ENCODE assay signal across 11 cellular contexts in genomic region chr17:38894276-38894675, GRCh38. TPM values are rescaled to one million over a fixed set of nuclear protein-coding genes. Genes with fewer than 3 reads are reported as not detected.
A peak's percentile ranks its signal among the peaks of the same experiment; 100 is the strongest.
DNase-seq lines count a peak whose midpoint lies in the region; ATAC-seq and TF ChIP-seq lines count a peak whose summit lies in the region.
"Had no signal": no experiment of that assay in that cellular context is flagged by ENCODE, and none has a peak within 500 bp of the region (broad histone marks: within the 10 kb centered on the region; RNA-seq: fewer than 3 reads in every experiment).

No MANE protein-coding gene starts in this region.

- H2BK12ac ChIP-seq in neuronal stem cell (ENCODE audit: low read length), result no peak overlapping the region

- H3K4me3 Mint-ChIP-seq in stimulated activated naive CD8-positive, alpha-beta T cell treated with anti-CD3 and anti-CD28 coated beads, Interleukin-15, Interleukin-2, amounts not matched to agents 100 ng/mL and 50 ng/mL, for 24 hours, result no peak overlapping the region
- no peak overlapping the region for H3K4me3 Mint-ChIP-seq in brain

- H3K27ac ChIP-seq in neuronal stem cell (replicated peaks; ENCODE audit: low read length), result no peak overlapping the region
- no peak overlapping the region for H3K27ac ChIP-seq in Karpas-422 (ENCODE audit: low read length)

- H3K4me2 ChIP-seq in neuronal stem cell (ENCODE audit: insufficient read depth, low read length, poor library complexity, severe bottlenecking) (no peak overlapping the region), Karpas-422 (ENCODE audit: low read depth, low read length, poor library complexity, severe bottlenecking) (no peak overlapping the region)

- no CpG with 5 or more reads among the region's 7 CpGs for WGBS in neuronal stem cell (ENCODE audit: extremely low coverage in 2 of 2, insufficient read length in 2 of 2, insufficient replicate concordance in 1 of 2), 2 donors

- H3K36me3 ChIP-seq in neuronal stem cell (replicated peaks in 1 of 2; ENCODE audit: control insufficient read depth in 2 of 2, insufficient read depth in 2 of 2, low read length in 2 of 2), result peaks cover 9 to 86% of the 10 kb centered on the region in 2 donors
- peaks cover 23% of the 10 kb centered on the region; the same call in 1 of the 2 replicates for H3K36me3 ChIP-seq in Karpas-422 (ENCODE audit: insufficient read depth, low read length)

- H3K79me2 ChIP-seq in Karpas-422 (ENCODE audit: low read length), result peaks cover under 1% of the 10 kb centered on the region; the same call in 1 of the 2 replicates

- H2AFZ ChIP-seq in neuronal stem cell (ENCODE audit: low read length) (no peak overlapping the region), Karpas-422 (ENCODE audit: low read length) (no peak overlapping the region)

- H3K79me1 ChIP-seq in neuronal stem cell (ENCODE audit: low read depth, low read length), result peaks cover 3% of the 10 kb centered on the region

- no peak overlapping the region for H2BK15ac ChIP-seq in neuronal stem cell (ENCODE audit: low read length)

- no peak for TF ChIP-seq CTCF in brain (conservative IDR thresholded peaks at IDR 0.05)

- H3K9me3 Mint-ChIP-seq in stimulated activated naive CD8-positive, alpha-beta T cell treated with anti-CD3 and anti-CD28 coated beads, Interleukin-15, Interleukin-2, amounts not matched to agents 100 ng/mL and 50 ng/mL, for 24 hours, result no peaks in the 10 kb centered on the region
- no peaks in the 10 kb centered on the region for H3K9me3 Mint-ChIP-seq in brain

- H3K14ac ChIP-seq in neuronal stem cell (ENCODE audit: low read length), result no peak overlapping the region

- H2AK5ac ChIP-seq in neuronal stem cell (ENCODE audit: low read depth, low read length), result peak overlapping the region; percentile 35

- no peak overlapping the region for H2BK5ac ChIP-seq in neuronal stem cell (ENCODE audit: low read length)

- H3K4me1 ChIP-seq in neuronal stem cell (ENCODE audit: control insufficient read depth in 2 of 2, insufficient read depth in 1 of 2, low read depth in 1 of 2, low read length in 2 of 2) (peaks cover 0 to 21% of the 10 kb centered on the region in 2 donors), Karpas-422 (ENCODE audit: low read length) (peaks cover 14% of the 10 kb centered on the region)

- no peak overlapping the region for H3K23ac ChIP-seq in neuronal stem cell (ENCODE audit: low read depth, low read length, poor library complexity)

- peaks cover 91% of the 10 kb centered on the region for H3K4me1 Mint-ChIP-seq in stimulated activated naive CD8-positive, alpha-beta T cell treated with anti-CD3 and anti-CD28 coated beads, Interleukin-15, Interleukin-2, amounts not matched to agents 100 ng/mL and 50 ng/mL, for 24 hours (ENCODE audit: low read depth)
- H3K4me1 Mint-ChIP-seq in brain, result peaks cover 36% of the 10 kb centered on the region

- H3K18ac ChIP-seq in neuronal stem cell (ENCODE audit: low read length), result no peak overlapping the region

- peak overlapping the region; percentile 49 for H3K27ac Mint-ChIP-seq in stimulated activated naive CD8-positive, alpha-beta T cell treated with anti-CD3 and anti-CD28 coated beads, Interleukin-15, Interleukin-2, amounts not matched to agents 100 ng/mL and 50 ng/mL, for 24 hours
- H3K27ac Mint-ChIP-seq in brain, result peak overlapping the region in 4 of 5 experiments; percentile 0 to 50 (median 38)

- no peaks in the 10 kb centered on the region for H3K9me2 ChIP-seq in Karpas-422 (replicated peaks; ENCODE audit: insufficient read depth, low read length)

- H2BK120ac ChIP-seq in neuronal stem cell (ENCODE audit: low read depth, low read length), result no peak overlapping the region

- H3K27me3 ChIP-seq in neuronal stem cell (ENCODE audit: control insufficient read depth in 3 of 3, insufficient read depth in 3 of 3, low read depth in 1 of 3, low read length in 3 of 3) (no peaks in the 10 kb centered on the region), Karpas-422 (ENCODE audit: low read length) (no peaks in the 10 kb centered on the region)

- H3K4me3 ChIP-seq in neuronal stem cell (ENCODE audit: low read length in 2 of 2) (no peak overlapping the region), Karpas-422 (ENCODE audit: low read length) (no peak overlapping the region)

- H3K9ac ChIP-seq in neuronal stem cell (ENCODE audit: low read depth, low read length, poor library complexity) (no peak overlapping the region), Karpas-422 (ENCODE audit: low read length) (no peak overlapping the region)

- H4K91ac ChIP-seq in neuronal stem cell (ENCODE audit: low read depth, low read length, poor library complexity), result no peak overlapping the region

- no peak overlapping the region for H3K4ac ChIP-seq in neuronal stem cell (ENCODE audit: low read length)

- no peak for DNase-seq in stimulated activated naive CD8-positive, alpha-beta T cell treated with anti-CD3 and anti-CD28 coated beads, Interleukin-15, Interleukin-2, amounts not matched to agents 100 U/mL and 50 U/mL, for 24 hours
- no peak for DNase-seq in neuronal stem cell (ENCODE audit: low spot score)
- no peak for DNase-seq in Karpas-422
- DNase-seq in NK-92 treated with Interleukin-12 subunit alpha and Interleukin-12 subunit beta, amount 100 ng/mL, for 24 hours (lab: John Stamatoyannopoulos, UW), result no peak
- no peak for DNase-seq in NOMO-1 (lab: John Stamatoyannopoulos, UW; ENCODE audit: unreplicated experiment in 2 of 2)
- no peak for DNase-seq in stimulated activated CD4-positive, alpha-beta T cell treated with anti-CD3 and anti-CD28 coated beads, Interleukin-2, amount 100 ng/mL, for 48 hours
- DNase-seq: activated CD4-positive, CD25-positive, alpha-beta regulatory T cell treated with anti-CD3 and anti-CD28 coated beads, Interleukin-2, amount 50 U/mL, for 72 hours; cerebellar nuclear complex; glutamatergic neuron had no signal

- H4K8ac ChIP-seq in neuronal stem cell (ENCODE audit: low read depth, low read length), result no peak overlapping the region

- H3K27me3 Mint-ChIP-seq in stimulated activated naive CD8-positive, alpha-beta T cell treated with anti-CD3 and anti-CD28 coated beads, Interleukin-15, Interleukin-2, amounts not matched to agents 100 ng/mL and 50 ng/mL, for 24 hours, result no peaks in the 10 kb centered on the region
- peaks cover 8% of the 10 kb centered on the region for H3K27me3 Mint-ChIP-seq in brain

- ATAC-seq in stimulated activated naive CD8-positive, alpha-beta T cell treated with anti-CD3 and anti-CD28 coated beads, Interleukin-15, Interleukin-2, amounts not matched to agents 100 U/mL and 50 U/mL, for 24 hours, result no peak

- H3K9me3 ChIP-seq in neuronal stem cell (replicated peaks in 1 of 2; ENCODE audit: control insufficient read depth in 2 of 2, insufficient read depth in 1 of 2, low read depth in 1 of 2, low read length in 2 of 2) (no peaks in the 10 kb centered on the region), Karpas-422 (ENCODE audit: low read length) (no peaks in the 10 kb centered on the region)

- H4K20me1 ChIP-seq in Karpas-422 (ENCODE audit: insufficient read depth, low read depth, low read length), result 0 out of 2 replicates have a peak, but pooled peaks cover 4% of the 10 kb centered on the region

- H3K36me3 Mint-ChIP-seq in stimulated activated naive CD8-positive, alpha-beta T cell treated with anti-CD3 and anti-CD28 coated beads, Interleukin-15, Interleukin-2, amounts not matched to agents 100 ng/mL and 50 ng/mL, for 24 hours (ENCODE audit: low read depth), result peaks cover 45% of the 10 kb centered on the region
- peaks cover 47% of the 10 kb centered on the region for H3K36me3 Mint-ChIP-seq in brain

RNA-seq across cellular contexts. Expression of gene LASP1, which starts 24.4 kb away (rescaled TPM):
- 108 TPM for polyA plus RNA-seq in brain (ENCODE audit: insufficient read depth, low read depth, low replicate concordance)
- 77.5 TPM for polyA plus RNA-seq in neuronal stem cell (2013, experiment 1 of 2)
- 79.6 TPM for polyA plus RNA-seq in neuronal stem cell (2013, experiment 2 of 2)
- 59.3 and 85.0 TPM in 2 replicates for total RNA-seq in Karpas-422 (2014; rRNA removed; shearing (Covaris generic); ENCODE audit: low replicate concordance)

RNA-seq across cellular contexts. Expression of gene RPL23, which starts 40.8 kb away (rescaled TPM):
- polyA plus RNA-seq in brain (ENCODE audit: insufficient read depth, low read depth, low replicate concordance), result 2,078 TPM
- polyA plus RNA-seq in neuronal stem cell (2013, experiment 1 of 2), result 5,636 TPM
- polyA plus RNA-seq in neuronal stem cell (2013, experiment 2 of 2), result 5,601 TPM
- 2,394 and 2,712 TPM in 2 replicates for total RNA-seq in Karpas-422 (2014; rRNA removed; shearing (Covaris generic); ENCODE audit: low replicate concordance)
